In the genomic region with DNA sequence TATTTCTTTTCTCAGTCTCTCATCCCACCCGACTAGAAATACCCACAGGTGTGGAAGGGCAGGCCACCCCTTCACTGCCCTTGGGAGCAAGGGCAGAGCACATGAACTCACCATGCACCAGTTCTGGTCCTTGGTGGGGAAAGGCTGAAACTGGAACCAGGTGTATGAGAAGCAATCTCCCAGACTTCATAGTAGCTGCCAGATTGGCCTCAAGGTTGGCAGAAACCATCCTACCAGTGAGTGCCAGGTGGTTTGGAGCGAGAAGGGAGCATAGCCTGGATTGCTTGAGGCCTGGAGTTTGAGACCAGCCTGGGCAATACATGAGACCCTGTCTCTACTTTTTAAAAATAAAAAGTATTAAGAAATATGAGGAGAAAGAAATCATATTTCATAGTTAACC, we compare ENCODE assay signal across 22 cellular contexts.
"Had no signal": no experiment of that assay in that cellular context is flagged by ENCODE, and none has a peak within 500 bp of the region (broad histone marks: within the 10 kb centered on the region; RNA-seq: fewer than 3 reads in every experiment).

No MANE protein-coding gene starts in this region.

- H3K27ac ChIP-seq: epithelial cell of prostate, esophagus squamous epithelium, gastrocnemius medialis, heart right ventricle, left lung, lower lobe of right lung had no signal

- ATAC-seq: effector memory CD8-positive, alpha-beta T cell; esophagus mucosa; gastrocnemius medialis; left cardiac atrium; left lung; left ventricle myocardium superior; lower lobe of right lung; mucosa of descending colon; naive thymus-derived CD8-positive, alpha-beta T cell had no signal

- H3K4me1 ChIP-seq: esophagus squamous epithelium, left lung, lower lobe of right lung had no signal

- H3K9me3 ChIP-seq: esophagus squamous epithelium, gastrocnemius medialis, heart right ventricle, left lung, lower lobe of right lung, mucosa of descending colon had no signal

- DNase-seq: cortex of kidney; effector CD8-positive, alpha-beta T cell; effector memory CD8-positive, alpha-beta T cell; endodermal cell; erythroblast; esophagus squamous epithelium; foreskin fibroblast; foreskin melanocyte; gastrocnemius medialis; glutamatergic neuron; heart right ventricle; hippocampal formation; left cardiac atrium; left lung; left ventricle myocardium superior; lower lobe of right lung; mesenchymal stem cell; mucosa of descending colon; naive B cell; naive thymus-derived CD8-positive, alpha-beta T cell had no signal

- H3K4me3 ChIP-seq: esophagus squamous epithelium, gastrocnemius medialis, heart right ventricle, left lung, lower lobe of right lung, mucosa of descending colon had no signal

- H3K27me3 ChIP-seq: esophagus squamous epithelium, gastrocnemius medialis, heart right ventricle, left lung had no signal
